In genomic region chr17:10772425-10773380, GRCh38 we compare ENCODE assay signal across 8 cellular contexts. TPM values are rescaled to one million over a fixed set of nuclear protein-coding genes. Genes with fewer than 3 reads are reported as not detected.
A peak's percentile ranks its signal among the peaks of the same experiment; 100 is the strongest.
DNase-seq lines count a peak whose midpoint lies in the region; ATAC-seq and TF ChIP-seq lines count a peak whose summit lies in the region.

No MANE protein-coding gene starts in this region.

- H3K27me3 Mint-ChIP-seq in Caco-2 (ENCODE audit: insufficient read depth, unreplicated experiment), result no peaks in the 10 kb centered on the region

- H3K4me1 ChIP-seq in Caco-2, result no peaks in the 10 kb centered on the region
- no peaks in the 10 kb centered on the region for H3K4me1 ChIP-seq in KMS-11 (ENCODE audit: low read depth, poor library complexity, severe bottlenecking)
- H3K4me1 ChIP-seq in aorta (ENCODE audit: control insufficient read depth in 1 of 2, insufficient read depth in 2 of 2, low read length in 2 of 2), result no peaks in the 10 kb centered on the region

- ATAC-seq in aorta (ENCODE audit: low FRiP score), result no peak

- intact Hi-C loops in Caco-2 (cut with micrococcal nuclease; ENCODE audit: unreplicated experiment), result no loop called here
- intact Hi-C loops in aorta (cut with DNase I), result no loop called here

- WGBS in aorta, 2 donors, result 33 to 35% methylated on average over 9 of the region's 9 CpGs

- CTCF ChIA-PET in Caco-2 (lab: Charles Lee), result interaction anchor here (0.5 to 0.7 kb wide), 2 partner anchors 72 to 118 kb away, joined by 3 read pairs; no protein-coding TSS in a partner anchor

- H3K4me2 ChIP-seq in KMS-11, result no peak overlapping the region

- TF ChIP-seq CTCF in Caco-2 (IDR thresholded peaks at IDR 0.05; ENCODE audit: insufficient read depth in 1 of 2, low read depth in 1 of 2, low read length in 1 of 2, severe bottlenecking in 1 of 2, unreplicated experiment in 1 of 2), result peak; percentile 36 to 74
- TF ChIP-seq CTCF in KMS-11 (conservative IDR thresholded peaks at IDR 0.05; ENCODE audit: low read depth, low read length), result peak; percentile 39
- TF ChIP-seq CTCF in foreskin fibroblast (IDR thresholded peaks at IDR 0.05; ENCODE audit: low read depth, low read length), result peak; percentile 57

- no peaks in the 10 kb centered on the region for H3K36me3 Mint-ChIP-seq in Caco-2 (ENCODE audit: insufficient read depth, unreplicated experiment)

- no peak overlapping the region for H3K27ac ChIP-seq in KMS-11
- H3K27ac ChIP-seq in aorta (ENCODE audit: low read depth in 1 of 2, low read length in 2 of 2), result no peak overlapping the region

- H2AFZ ChIP-seq in KMS-11 (ENCODE audit: low read depth), result no peak overlapping the region

- peaks cover under 1% of the 10 kb centered on the region for H3K4me1 Mint-ChIP-seq in Caco-2 (ENCODE audit: low read depth, unreplicated experiment)

- H3K4me3 ChIP-seq in Caco-2 (ENCODE audit: low read depth, low read length) (no peak overlapping the region), KMS-11 (IDR thresholded peaks at IDR 0.05; ENCODE audit: insufficient read depth, low read depth, low read length) (no peak overlapping the region), foreskin fibroblast (ENCODE audit: low read depth in 1 of 2, low read length in 2 of 2) (no peak overlapping the region), aorta (ENCODE audit: low read length in 2 of 2) (no peak overlapping the region)

- no peak overlapping the region for H3K4me3 Mint-ChIP-seq in Caco-2 (ENCODE audit: unreplicated experiment)

- no peaks in the 10 kb centered on the region for H3K9me3 ChIP-seq in Caco-2
- H3K9me3 ChIP-seq in aorta (ENCODE audit: control insufficient read depth, low read length), result peaks cover 5% of the 10 kb centered on the region

- peak in 1 of 2 experiments; percentile 32 for DNase-seq in Caco-2
- peak; percentile 9 for DNase-seq in activated CD4-positive, alpha-beta T cell treated with anti-CD3 and anti-CD28 coated beads, Interleukin-2, amount 50 U/mL, for 1 hour
- peak in 1 of 2 donors; percentile 18 for DNase-seq in foreskin fibroblast
- peak; percentile 4 to 9 for DNase-seq in stimulated activated CD4-positive, alpha-beta T cell treated with anti-CD3 and anti-CD28 coated beads, Interleukin-1b, Interleukin-23, amount 100 ng/mL, for 4 hours (ENCODE audit: low read depth in 2 of 2)
- no peak for DNase-seq in NCI-H1105 (lab: John Stamatoyannopoulos, UW)
- DNase-seq in aorta, result no peak
- DNase-seq in GOT3 (lab: John Stamatoyannopoulos, UW), result no peak

- H3K79me2 ChIP-seq in KMS-11 (ENCODE audit: insufficient read depth, low read depth), result no peaks in the 10 kb centered on the region

- H3K27ac Mint-ChIP-seq in Caco-2 (ENCODE audit: unreplicated experiment), result no peak overlapping the region

- BruUV-seq in Caco-2 (replicated peaks; lab: Mats Ljungman, UMichigan), result no TSS peak

- H4K20me1 ChIP-seq in KMS-11 (ENCODE audit: insufficient read depth), result no peaks in the 10 kb centered on the region

- no peaks in the 10 kb centered on the region for H3K36me3 ChIP-seq in Caco-2 (ENCODE audit: control insufficient read depth, insufficient read depth, low read length)
- H3K36me3 ChIP-seq in KMS-11 (ENCODE audit: insufficient read depth), result no peaks in the 10 kb centered on the region
- no peaks in the 10 kb centered on the region for H3K36me3 ChIP-seq in aorta (ENCODE audit: control insufficient read depth in 1 of 2, insufficient read depth in 2 of 2, low read length in 1 of 2)

- no peaks in the 10 kb centered on the region for H3K9me3 Mint-ChIP-seq in Caco-2 (ENCODE audit: unreplicated experiment)

- no peak overlapping the region for H3K9ac ChIP-seq in KMS-11

- H3K27me3 ChIP-seq in Caco-2 (replicated peaks; ENCODE audit: control insufficient read depth, insufficient read depth, low read length), result no peaks in the 10 kb centered on the region
- H3K27me3 ChIP-seq in KMS-11 (ENCODE audit: insufficient read depth, low read depth), result no peaks in the 10 kb centered on the region
- H3K27me3 ChIP-seq in aorta (ENCODE audit: control insufficient read depth in 1 of 2, insufficient read depth in 2 of 2, low read length in 1 of 2), result no peaks in the 10 kb centered on the region

- POLR2A ChIA-PET in Caco-2 (lab: Charles Lee), result no interaction called here

RNA-seq across cellular contexts. Expression of gene TMEM238L, which starts 31.2 kb away (rescaled TPM):
- total RNA-seq in Caco-2 (2022), result not detected in 2 replicates
- not detected for total RNA-seq in aorta
- 10 to 100 TPM in 1 of 2 donors, not detected in 1; 13.6 TPM for polyA plus RNA-seq in aorta

RNA-seq across cellular contexts. Expression of gene TMEM220, which starts 42.9 kb away (rescaled TPM):
- total RNA-seq in Caco-2 (2022) (not detected in 2 replicates), aorta (10 to 100 TPM; 15.4 to 17.4 TPM)
- 10 to 100 TPM in 1 of 2 donors, 1 to 10 TPM in 1; 8.1 to 10.6 TPM for polyA plus RNA-seq in aorta

Comparison
In these comparisons a context has a peak if more than half of its experiments do, and no peak if none do; other contexts are left out.
1. DNase-seq: peak in activated CD4-positive, alpha-beta T cell treated with anti-CD3 and anti-CD28 coated beads, Interleukin-2, amount 50 U/mL, for 1 hour (single experiment) and stimulated activated CD4-positive, alpha-beta T cell treated with anti-CD3 and anti-CD28 coated beads, Interleukin-1b, Interleukin-23, amount 100 ng/mL, for 4 hours (2 of 2); none in NCI-H1105 (single experiment), aorta (0 of 2) and GOT3 (single experiment).
2. RNA of gene TMEM220, which starts 42.9 kb away (total RNA-seq): 15.4 to 17.4 TPM in aorta; not detected in Caco-2; every median in the first group is over 10 times any median in the second.
3. Peak in every context shown above with its lines, with median percentiles within 50 percentile points of each other: CTCF ChIP-seq.